9 cellular contexts compared by ENCODE assay signal in the genomic region with DNA sequence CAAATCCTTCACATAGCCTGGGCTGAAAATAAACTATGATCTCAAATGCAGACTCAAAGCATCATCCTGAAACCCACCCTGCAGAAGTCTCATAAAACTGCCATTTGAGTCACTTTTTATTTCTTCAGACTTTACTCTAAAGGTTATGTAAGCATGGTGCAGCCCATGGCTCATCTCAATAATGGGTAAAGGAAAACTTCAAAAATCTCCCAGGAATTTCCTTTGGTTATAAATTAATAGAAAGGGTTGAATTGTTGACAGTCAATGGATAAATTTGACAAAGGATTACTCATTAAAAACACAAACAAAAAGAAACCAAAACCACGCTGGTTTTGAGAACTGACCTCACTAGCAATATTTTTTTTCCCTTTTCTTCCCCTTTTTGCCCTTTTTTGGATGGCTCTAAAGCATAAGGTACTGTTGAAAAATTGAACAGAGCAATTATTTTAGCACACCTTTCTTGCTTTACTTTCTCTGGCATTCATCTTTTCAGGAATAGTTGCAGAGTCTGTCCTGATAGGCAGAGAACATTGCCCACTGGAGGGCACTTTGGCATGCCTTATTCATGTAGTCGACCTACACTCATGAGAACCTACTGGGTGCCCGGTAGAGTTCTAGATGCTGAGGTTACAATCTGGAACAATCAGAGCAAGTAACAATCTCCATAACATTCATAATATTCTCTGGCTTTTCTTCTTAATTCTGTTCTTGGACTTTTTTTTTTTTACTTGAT.
DNase-seq lines count a peak whose midpoint lies in the region; ATAC-seq and TF ChIP-seq lines count a peak whose summit lies in the region.
"Had no signal": no experiment of that assay in that cellular context is flagged by ENCODE, and none has a peak within 500 bp of the region (broad histone marks: within the 10 kb centered on the region; RNA-seq: fewer than 3 reads in every experiment).

No MANE protein-coding gene starts in this region.

- H3K4me3 ChIP-seq in brain microvascular endothelial cell (ENCODE audit: low read depth, low read length): no peak overlapping the region
- no peak overlapping the region for H3K4me3 ChIP-seq in colonic mucosa
- H3K4me3 ChIP-seq: upper lobe of left lung had no signal

- no peaks in the 10 kb centered on the region for H3K27me3 ChIP-seq in brain microvascular endothelial cell (replicated peaks)
- H3K27me3 ChIP-seq in colonic mucosa: no peaks in the 10 kb centered on the region
- H3K27me3 ChIP-seq: upper lobe of left lung had no signal

- H3K36me3 Mint-ChIP-seq in activated CD4-positive, alpha-beta T cell treated with anti-CD3 and anti-CD28 coated beads for 36 hours (ENCODE audit: low read depth): no peaks in the 10 kb centered on the region
- no peaks in the 10 kb centered on the region for H3K36me3 Mint-ChIP-seq in activated CD4-positive, alpha-beta T cell treated with anti-CD3 and anti-CD28 coated beads, Interleukin-2, amount 10 ng/mL, durations not matched to agents 7 days and 5 days (ENCODE audit: low read depth)
- no peaks in the 10 kb centered on the region for H3K36me3 Mint-ChIP-seq in stimulated activated naive B cell treated with anti-CD40 and anti-IgM and Interleukin-4, amounts not matched to agents 10 μg/mL and 1 μg/mL and 100 μg/mL, for 72 hours

- no peaks in the 10 kb centered on the region for H3K4me1 ChIP-seq in colonic mucosa
- H3K4me1 ChIP-seq: upper lobe of left lung had no signal

- peaks cover 28% of the 10 kb centered on the region for H3K4me1 Mint-ChIP-seq in activated CD4-positive, alpha-beta T cell treated with anti-CD3 and anti-CD28 coated beads for 36 hours
- H3K4me1 Mint-ChIP-seq in activated CD4-positive, alpha-beta T cell treated with anti-CD3 and anti-CD28 coated beads, Interleukin-2, amount 10 ng/mL, durations not matched to agents 7 days and 5 days: peaks cover 15% of the 10 kb centered on the region
- peaks cover 15 to 32% of the 10 kb centered on the region in 2 donors for H3K4me1 Mint-ChIP-seq in stimulated activated naive B cell treated with anti-CD40 and anti-IgM and Interleukin-4, amounts not matched to agents 10 μg/mL and 1 μg/mL and 100 μg/mL, for 72 hours

- CTCF ChIA-PET in activated CD4-positive, alpha-beta T cell treated with anti-CD3 and anti-CD28 coated beads for 36 hours (lab: Charles Lee): no interaction called here
- CTCF ChIA-PET in activated CD4-positive, alpha-beta T cell treated with anti-CD3 and anti-CD28 coated beads, Interleukin-2, amount 10 ng/mL, durations not matched to agents 7 days and 5 days (lab: Charles Lee): no interaction called here

- H3K27ac ChIP-seq in brain microvascular endothelial cell (no peak overlapping the region), colonic mucosa (no peak overlapping the region)
- H3K27ac ChIP-seq: upper lobe of left lung had no signal

- H3K9me3 Mint-ChIP-seq in activated CD4-positive, alpha-beta T cell treated with anti-CD3 and anti-CD28 coated beads for 36 hours (ENCODE audit: low read depth): no peaks in the 10 kb centered on the region
- H3K9me3 Mint-ChIP-seq in activated CD4-positive, alpha-beta T cell treated with anti-CD3 and anti-CD28 coated beads, Interleukin-2, amount 10 ng/mL, durations not matched to agents 7 days and 5 days: peaks cover 5% of the 10 kb centered on the region
- peaks cover 3 to 7% of the 10 kb centered on the region in 2 donors for H3K9me3 Mint-ChIP-seq in stimulated activated naive B cell treated with anti-CD40 and anti-IgM and Interleukin-4, amounts not matched to agents 10 μg/mL and 1 μg/mL and 100 μg/mL, for 72 hours

- intact Hi-C loops in activated CD4-positive, alpha-beta T cell treated with anti-CD3 and anti-CD28 coated beads for 36 hours (cut with DNase I, micrococcal nuclease): no loop called here
- intact Hi-C loops in colonic mucosa (cut with DNase I): no loop called here

- H3K9me3 ChIP-seq in colonic mucosa: no peaks in the 10 kb centered on the region
- H3K9me3 ChIP-seq: upper lobe of left lung had no signal

- DNase-seq in activated CD4-positive, alpha-beta T cell treated with anti-CD3 and anti-CD28 coated beads for 36 hours: no peak
- no peak for DNase-seq in activated CD4-positive, alpha-beta T cell treated with anti-CD3 and anti-CD28 coated beads, Interleukin-2, amount 10 ng/mL, durations not matched to agents 7 days and 5 days
- DNase-seq in brain microvascular endothelial cell: peak; percentile 40
- no peak for DNase-seq in stimulated activated naive B cell treated with anti-CD40 and anti-IgM and Interleukin-4, amounts not matched to agents 10 μg/mL and 1 μg/mL and 100 μg/mL, for 72 hours
- DNase-seq in colonic mucosa: no peak
- DNase-seq in activated CD4-positive, alpha-beta T cell treated with anti-CD3 and anti-CD28 coated beads for 48 hours: no peak
- DNase-seq in NCI-H345 (lab: John Stamatoyannopoulos, UW): no peak
- DNase-seq: upper lobe of left lung had no signal

- TF ChIP-seq CTCF in brain microvascular endothelial cell (IDR thresholded peaks at IDR 0.05; ENCODE audit: low read depth, low read length, missing control alignments): peak; percentile 29
- no peak for TF ChIP-seq CTCF in colonic mucosa (IDR thresholded peaks at IDR 0.05)

- in situ Hi-C loops in brain microvascular endothelial cell (cut with HindIII; ENCODE audit: low pct_ligation_motif_present, low sequenced_read_pairs): no loop called here

- no peak overlapping the region for H3K27ac Mint-ChIP-seq in activated CD4-positive, alpha-beta T cell treated with anti-CD3 and anti-CD28 coated beads for 36 hours
- no peak overlapping the region for H3K27ac Mint-ChIP-seq in activated CD4-positive, alpha-beta T cell treated with anti-CD3 and anti-CD28 coated beads, Interleukin-2, amount 10 ng/mL, durations not matched to agents 7 days and 5 days
- no peak overlapping the region for H3K27ac Mint-ChIP-seq in stimulated activated naive B cell treated with anti-CD40 and anti-IgM and Interleukin-4, amounts not matched to agents 10 μg/mL and 1 μg/mL and 100 μg/mL, for 72 hours

- no peak overlapping the region for H3K4me3 Mint-ChIP-seq in activated CD4-positive, alpha-beta T cell treated with anti-CD3 and anti-CD28 coated beads for 36 hours
- H3K4me3 Mint-ChIP-seq in activated CD4-positive, alpha-beta T cell treated with anti-CD3 and anti-CD28 coated beads, Interleukin-2, amount 10 ng/mL, durations not matched to agents 7 days and 5 days: no peak overlapping the region
- H3K4me3 Mint-ChIP-seq in stimulated activated naive B cell treated with anti-CD40 and anti-IgM and Interleukin-4, amounts not matched to agents 10 μg/mL and 1 μg/mL and 100 μg/mL, for 72 hours: peak overlapping the region in 1 of 2 donors; percentile 6

- peak; percentile 50 for ATAC-seq in activated CD4-positive, alpha-beta T cell treated with anti-CD3 and anti-CD28 coated beads for 36 hours
- peak; percentile 59 for ATAC-seq in HG03175 (IDR thresholded peaks at IDR 0.05; ENCODE audit: unreplicated experiment)
- ATAC-seq in stimulated activated naive B cell treated with anti-CD40 and anti-IgM and Interleukin-4, amounts not matched to agents 10 μg/mL and 1 μg/mL and 100 μg/mL, for 72 hours (replicated peaks): peak; percentile 38 to 63

- H3K27me3 Mint-ChIP-seq in activated CD4-positive, alpha-beta T cell treated with anti-CD3 and anti-CD28 coated beads for 36 hours: peaks cover 8% of the 10 kb centered on the region
- no peaks in the 10 kb centered on the region for H3K27me3 Mint-ChIP-seq in activated CD4-positive, alpha-beta T cell treated with anti-CD3 and anti-CD28 coated beads, Interleukin-2, amount 10 ng/mL, durations not matched to agents 7 days and 5 days
- H3K27me3 Mint-ChIP-seq in stimulated activated naive B cell treated with anti-CD40 and anti-IgM and Interleukin-4, amounts not matched to agents 10 μg/mL and 1 μg/mL and 100 μg/mL, for 72 hours: no peaks in the 10 kb centered on the region

- no peaks in the 10 kb centered on the region for H3K36me3 ChIP-seq in brain microvascular endothelial cell (replicated peaks)
- H3K36me3 ChIP-seq in colonic mucosa: no peaks in the 10 kb centered on the region
- H3K36me3 ChIP-seq: upper lobe of left lung had no signal

- POLR2A ChIA-PET in activated CD4-positive, alpha-beta T cell treated with anti-CD3 and anti-CD28 coated beads for 36 hours (lab: Charles Lee): no interaction called here
- POLR2A ChIA-PET in activated CD4-positive, alpha-beta T cell treated with anti-CD3 and anti-CD28 coated beads, Interleukin-2, amount 10 ng/mL, durations not matched to agents 7 days and 5 days (lab: Charles Lee): no interaction called here

- no peak overlapping the region for H3K9ac ChIP-seq in colonic mucosa (ENCODE audit: low read depth in 2 of 2, low read length in 2 of 2)
